In the genomic region with DNA sequence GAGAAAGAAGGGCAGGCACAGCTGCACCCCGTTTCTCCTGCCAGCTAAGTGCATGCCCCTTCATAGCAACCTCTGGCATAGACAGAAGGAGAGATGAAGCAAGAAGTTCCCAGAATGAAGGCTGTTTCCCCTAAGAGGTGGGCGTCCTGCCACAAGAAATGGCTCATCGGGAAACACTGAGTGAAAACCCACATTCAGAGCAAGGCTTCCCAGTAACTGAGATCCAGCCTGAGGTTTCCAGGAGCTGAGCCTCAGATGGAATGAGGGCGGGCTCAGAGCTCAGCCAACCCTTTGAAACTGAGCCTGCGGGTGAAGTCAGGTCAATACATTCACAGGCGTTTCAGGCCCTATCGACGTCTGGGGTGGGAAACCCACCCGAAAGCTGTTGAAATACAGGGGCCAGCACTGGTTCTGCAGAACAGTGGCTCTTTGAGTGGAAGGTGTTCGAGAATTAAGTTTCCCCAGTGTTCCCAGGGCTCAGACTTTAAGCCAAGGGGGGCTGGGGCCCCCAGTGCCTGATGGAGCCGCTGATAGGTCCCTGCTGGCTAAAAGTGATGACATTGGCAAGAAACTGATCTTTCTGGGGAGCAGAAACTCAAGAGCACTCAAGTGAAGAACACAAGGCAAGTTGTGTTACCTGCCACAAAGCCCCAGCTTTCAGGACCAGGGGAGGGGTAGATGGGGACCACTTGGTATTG, we compare ENCODE assay signal across 10 cellular contexts.
A peak's percentile ranks its signal among the peaks of the same experiment; 100 is the strongest.
DNase-seq lines count a peak whose midpoint lies in the region; ATAC-seq and TF ChIP-seq lines count a peak whose summit lies in the region.
"Had no signal": no experiment of that assay in that cellular context is flagged by ENCODE, and none has a peak within 500 bp of the region (broad histone marks: within the 10 kb centered on the region; RNA-seq: fewer than 3 reads in every experiment).

No MANE protein-coding gene starts in this region.

- no peak overlapping the region for H3K14ac ChIP-seq in neuronal stem cell (ENCODE audit: low read length)

- no CpG with 5 or more reads among the region's 11 CpGs for WGBS in neuronal stem cell (ENCODE audit: extremely low coverage in 2 of 2, insufficient read length in 2 of 2, insufficient replicate concordance in 1 of 2), 2 donors

- H3K23ac ChIP-seq in neuronal stem cell (ENCODE audit: low read depth, low read length, poor library complexity): no peak overlapping the region

- TF ChIP-seq POLR2A in uterus (IDR thresholded peaks at IDR 0.05): no peak

- H3K4me3 ChIP-seq in neuronal stem cell (ENCODE audit: low read length in 2 of 2) (no peak overlapping the region), uterus (no peak overlapping the region)

- H3K9ac ChIP-seq in neuronal stem cell (ENCODE audit: low read depth, low read length, poor library complexity): no peak overlapping the region

- H3K27me3 ChIP-seq in neuronal stem cell (ENCODE audit: control insufficient read depth in 3 of 3, insufficient read depth in 3 of 3, low read depth in 1 of 3, low read length in 3 of 3) (no peaks in the 10 kb centered on the region), uterus (no peaks in the 10 kb centered on the region)

- no peak overlapping the region for H2BK120ac ChIP-seq in neuronal stem cell (ENCODE audit: low read depth, low read length)

- TF ChIP-seq CTCF in uterus (IDR thresholded peaks at IDR 0.05): no peak

- no peak overlapping the region for H2BK15ac ChIP-seq in neuronal stem cell (ENCODE audit: low read length)

- peaks cover 16 to 34% of the 10 kb centered on the region in 2 donors for H3K4me1 ChIP-seq in neuronal stem cell (ENCODE audit: control insufficient read depth in 2 of 2, insufficient read depth in 1 of 2, low read depth in 1 of 2, low read length in 2 of 2)
- peaks cover 0 to 6% of the 10 kb centered on the region in 2 donors for H3K4me1 ChIP-seq in uterus

- H4K8ac ChIP-seq in neuronal stem cell (ENCODE audit: low read depth, low read length): no peak overlapping the region

- H2BK12ac ChIP-seq in neuronal stem cell (ENCODE audit: low read length): no peak overlapping the region

- no peak overlapping the region for H3K18ac ChIP-seq in neuronal stem cell (ENCODE audit: low read length)

- no peak overlapping the region for H2AK5ac ChIP-seq in neuronal stem cell (ENCODE audit: low read depth, low read length)

- no peaks in the 10 kb centered on the region for H3K36me3 ChIP-seq in neuronal stem cell (replicated peaks in 1 of 2; ENCODE audit: control insufficient read depth in 2 of 2, insufficient read depth in 2 of 2, low read length in 2 of 2)
- H3K36me3 ChIP-seq in uterus: no peaks in the 10 kb centered on the region

- peaks cover 0 to 3% of the 10 kb centered on the region in 2 donors for H3K9me3 ChIP-seq in neuronal stem cell (replicated peaks in 1 of 2; ENCODE audit: control insufficient read depth in 2 of 2, insufficient read depth in 1 of 2, low read depth in 1 of 2, low read length in 2 of 2)
- no peaks in the 10 kb centered on the region for H3K9me3 ChIP-seq in uterus

- H2BK5ac ChIP-seq in neuronal stem cell (ENCODE audit: low read length): no peak overlapping the region

- H3K27ac ChIP-seq in neuronal stem cell (replicated peaks; ENCODE audit: low read length): no peak overlapping the region
- peak overlapping the region in 1 of 2 donors; percentile 67 for H3K27ac ChIP-seq in uterus

- ATAC-seq in HG02973 (IDR thresholded peaks at IDR 0.05; ENCODE audit: unreplicated experiment) (no peak), GM19455 (IDR thresholded peaks at IDR 0.05; ENCODE audit: unreplicated experiment) (no peak)

- H3K4ac ChIP-seq in neuronal stem cell (ENCODE audit: low read length): no peak overlapping the region

- H3K4me2 ChIP-seq in neuronal stem cell (ENCODE audit: insufficient read depth, low read length, poor library complexity, severe bottlenecking): no peak overlapping the region

- no peaks in the 10 kb centered on the region for H3K79me1 ChIP-seq in neuronal stem cell (ENCODE audit: low read depth, low read length)

- intact Hi-C loops in uterus (cut with DNase I; ENCODE audit: low total_unique reads): no loop called here

- no peak overlapping the region for H4K91ac ChIP-seq in neuronal stem cell (ENCODE audit: low read depth, low read length, poor library complexity)

- DNase-seq in stimulated activated CD4-positive, alpha-beta T cell treated with anti-CD3 and anti-CD28 coated beads, Interleukin-12 subunit alpha, Interleukin-12 subunit beta, amount 100 ng/mL, for 48 hours (ENCODE audit: low read depth in 2 of 3, low spot score in 1 of 3): peak in 2 of 3 donors; percentile 8 to 25
- no peak for DNase-seq in stimulated activated CD4-positive, alpha-beta T cell treated with anti-CD3 and anti-CD28 coated beads, Interleukin-4, amount 100 ng/mL, for 24 hours
- DNase-seq in globus pallidus (ENCODE audit: low spot score): peak; percentile 58
- DNase-seq in neuronal stem cell (ENCODE audit: low spot score): no peak
- DNase-seq in uterus: peak; percentile 88 to 89
- no peak for DNase-seq in NCI-H446 (lab: John Stamatoyannopoulos, UW)
- DNase-seq: activated CD8-positive, alpha-beta memory T cell treated with anti-CD3 and anti-CD28 coated beads, Interleukin-2, amount 50 U/mL, for 4 hours; Calu3 had no signal

- H2AFZ ChIP-seq in neuronal stem cell (ENCODE audit: low read length): peak overlapping the region; percentile 65

Comparison
In these comparisons a context has a peak if more than half of its experiments do, and no peak if none do; other contexts are left out.
1. DNase-seq: peak in stimulated activated CD4-positive, alpha-beta T cell treated with anti-CD3 and anti-CD28 coated beads, Interleukin-12 subunit alpha, Interleukin-12 subunit beta, amount 100 ng/mL, for 48 hours (2 of 3), globus pallidus (single experiment) and uterus (2 of 2); none in stimulated activated CD4-positive, alpha-beta T cell treated with anti-CD3 and anti-CD28 coated beads, Interleukin-4, amount 100 ng/mL, for 24 hours (single experiment), neuronal stem cell (single experiment) and NCI-H446 (0 of 2).